ENCODE assay signal across 13 cellular contexts in the genomic region with DNA sequence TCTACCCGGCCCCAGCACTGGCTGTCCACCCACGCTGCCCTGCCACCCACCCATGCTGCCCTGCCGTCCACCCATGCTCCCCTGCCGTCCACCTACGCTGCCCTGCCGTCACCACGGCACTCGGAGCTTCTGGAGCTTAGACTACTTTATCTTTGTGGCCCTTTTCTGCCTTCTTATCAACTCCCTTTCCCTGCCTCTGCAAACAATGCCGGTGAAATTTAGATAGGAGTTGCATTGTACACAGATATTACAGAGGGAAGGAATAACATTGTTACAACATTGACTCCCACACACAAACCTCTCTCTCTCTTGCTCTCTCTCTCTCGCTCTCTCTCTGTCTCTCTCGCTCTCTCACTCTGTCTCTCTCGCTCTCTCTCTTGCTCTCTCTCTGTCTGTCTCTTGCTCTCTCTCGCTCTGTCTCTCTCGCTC.
"Had no signal": no experiment of that assay in that cellular context is flagged by ENCODE, and none has a peak within 500 bp of the region (broad histone marks: within the 10 kb centered on the region; RNA-seq: fewer than 3 reads in every experiment).

No MANE protein-coding gene starts in this region.

- ATAC-seq: activated naive CD8-positive, alpha-beta T cell treated with anti-CD3 and anti-CD28 coated beads, Interleukin-2, amount 50 U/mL, for 24 hours; lower lobe of right lung; right cardiac atrium; WTC11 had no signal

- H3K4me2 ChIP-seq: smooth muscle cell had no signal

- H3K36me3 ChIP-seq: lower lobe of right lung, tibial nerve had no signal

- H3K27ac ChIP-seq: lower lobe of right lung, tibial nerve had no signal

- H3K9me3 ChIP-seq: lower lobe of right lung, tibial nerve had no signal

- H3K4me1 ChIP-seq: lower lobe of right lung, tibial nerve had no signal

- FAIRE-seq: astrocyte had no signal

- H3K4me3 ChIP-seq: lower lobe of right lung, smooth muscle cell, tibial nerve had no signal

- DNase-seq: activated CD4-positive, alpha-beta T cell treated with anti-CD3 and anti-CD28 coated beads, Interleukin-2, amount 10 ng/mL, durations not matched to agents 24 days and 14 days; activated naive CD4-positive, alpha-beta T cell treated with Interleukin-2 at 50 U/mL for 16 hours; activated naive CD8-positive, alpha-beta T cell treated with anti-CD3 and anti-CD28 coated beads, Interleukin-2, amount 50 U/mL, for 24 hours; cortex of kidney; effector CD8-positive, alpha-beta T cell; hippocampal formation; lower lobe of right lung; right cardiac atrium; T1000 had no signal
